ENCODE assay signal across 9 cellular contexts in the genomic region with DNA sequence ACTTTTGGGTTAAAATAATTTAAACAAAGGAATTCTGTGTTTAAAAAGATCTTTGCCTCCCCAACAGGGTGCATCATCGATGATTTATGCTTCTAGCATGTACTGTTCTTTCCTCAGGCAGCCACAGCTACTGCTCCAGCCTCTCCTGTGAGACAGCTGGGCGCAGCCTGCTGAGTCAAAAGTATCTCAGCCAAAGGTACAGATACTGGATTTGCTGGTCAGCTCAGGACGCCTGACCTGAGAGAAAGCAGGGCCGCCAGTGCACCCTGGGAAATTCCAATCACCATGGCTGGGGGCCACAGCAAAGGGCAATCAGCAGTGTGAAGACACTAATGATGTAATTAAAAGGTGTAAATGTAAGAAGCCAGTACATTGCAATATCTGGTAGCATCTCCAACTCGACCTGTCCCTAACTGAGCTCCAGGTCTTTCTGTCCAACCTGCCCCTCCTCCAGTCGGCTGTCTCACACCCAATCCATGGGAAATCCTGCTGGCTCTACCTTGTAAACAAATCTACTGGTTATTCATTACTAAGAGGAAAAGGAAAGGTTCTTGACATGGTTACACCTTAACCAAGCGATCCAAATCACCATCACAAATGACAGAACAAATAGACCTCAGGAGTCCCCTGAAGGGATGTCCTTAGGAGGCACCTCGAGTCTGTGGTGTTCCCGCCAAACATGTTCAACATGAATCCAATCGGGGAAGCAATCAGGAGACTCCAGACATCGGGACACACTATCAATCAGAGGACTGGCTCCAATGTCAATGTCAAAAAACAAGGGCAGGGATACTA. TPM values are rescaled to one million over a fixed set of nuclear protein-coding genes. Genes with fewer than 3 reads are reported as not detected.
DNase-seq lines count a peak whose midpoint lies in the region; ATAC-seq and TF ChIP-seq lines count a peak whose summit lies in the region.
"Had no signal": no experiment of that assay in that cellular context is flagged by ENCODE, and none has a peak within 500 bp of the region (broad histone marks: within the 10 kb centered on the region; RNA-seq: fewer than 3 reads in every experiment).

No MANE protein-coding gene starts in this region.

- peaks cover 0 to 9% of the 10 kb centered on the region in 2 donors for H3K4me1 ChIP-seq in breast epithelium

- no peak for TF ChIP-seq CTCF in breast epithelium (IDR thresholded peaks at IDR 0.05)

- no peaks in the 10 kb centered on the region for H3K9me3 ChIP-seq in breast epithelium

- H3K4me3 ChIP-seq in breast epithelium, result no peak overlapping the region

- TF ChIP-seq POLR2A in breast epithelium (IDR thresholded peaks at IDR 0.05), result no peak

- intact Hi-C loops in breast epithelium (cut with DNase I; ENCODE audit: low total_unique reads), result no loop called here
- intact Hi-C loops in left colon (cut with DNase I, micrococcal nuclease), result loop anchor here in 1 of 2 donors (10.0 kb wide), 1 partner anchor 53 kb away; no protein-coding TSS in a partner anchor

- H3K36me3 ChIP-seq in breast epithelium, result no peaks in the 10 kb centered on the region

- peak; percentile 92 for ATAC-seq in left colon
- no peak for ATAC-seq in HG03175 (IDR thresholded peaks at IDR 0.05; ENCODE audit: unreplicated experiment)

- DNase-seq in DMS53 (lab: John Stamatoyannopoulos, UW) (peak; percentile 52), DMS53 treated with DMSO at 0.1 percent for 48 hours (lab: John Stamatoyannopoulos, UW; ENCODE audit: unreplicated experiment) (no peak), breast epithelium (ENCODE audit: low spot score in 2 of 2) (peak in 1 of 2 donors; percentile 40), left colon (peak; percentile 53 to 66), ureter (ENCODE audit: low spot score) (peak; percentile 68), GOT3 (lab: John Stamatoyannopoulos, UW) (no peak), NOMO-1 treated with DMSO at 0.1 percent for 48 hours (lab: John Stamatoyannopoulos, UW; ENCODE audit: unreplicated experiment) (no peak)
- DNase-seq: aorta had no signal

- H3K27ac ChIP-seq in breast epithelium, result peak overlapping the region; percentile 66 to 68

- H3K27me3 ChIP-seq in breast epithelium, result no peaks in the 10 kb centered on the region

RNA-seq across cellular contexts. Expression of gene OPA3, which starts 7.3 kb away (rescaled TPM):
- total RNA-seq in breast epithelium, result 10 to 100 TPM in 1 of 3 donors, 1 to 10 TPM in 2; 6.6 to 11.4 (median 7.2) TPM
- 10 to 100 TPM; 12.9 to 14.0 TPM for total RNA-seq in left colon
- total RNA-seq in ureter, result 21.1 TPM

RNA-seq across cellular contexts. Expression of gene GPR4, which starts 24.7 kb away (rescaled TPM):
- total RNA-seq in breast epithelium (1 to 10 TPM; 1.1 to 8.8 (median 1.2) TPM), left colon (1 to 10 TPM in 1 of 2 donors, under 1 TPM in 1; 0.59 to 1.5 TPM), ureter (5.1 TPM)

Comparison
In these comparisons a context has a peak if more than half of its experiments do, and no peak if none do; other contexts are left out.
1. DNase-seq: peak in DMS53 (single experiment), left colon (2 of 2) and ureter (single experiment); none in DMS53 treated with DMSO at 0.1 percent for 48 hours (single experiment), GOT3 (single experiment) and NOMO-1 treated with DMSO at 0.1 percent for 48 hours (single experiment).